In the genomic region with DNA sequence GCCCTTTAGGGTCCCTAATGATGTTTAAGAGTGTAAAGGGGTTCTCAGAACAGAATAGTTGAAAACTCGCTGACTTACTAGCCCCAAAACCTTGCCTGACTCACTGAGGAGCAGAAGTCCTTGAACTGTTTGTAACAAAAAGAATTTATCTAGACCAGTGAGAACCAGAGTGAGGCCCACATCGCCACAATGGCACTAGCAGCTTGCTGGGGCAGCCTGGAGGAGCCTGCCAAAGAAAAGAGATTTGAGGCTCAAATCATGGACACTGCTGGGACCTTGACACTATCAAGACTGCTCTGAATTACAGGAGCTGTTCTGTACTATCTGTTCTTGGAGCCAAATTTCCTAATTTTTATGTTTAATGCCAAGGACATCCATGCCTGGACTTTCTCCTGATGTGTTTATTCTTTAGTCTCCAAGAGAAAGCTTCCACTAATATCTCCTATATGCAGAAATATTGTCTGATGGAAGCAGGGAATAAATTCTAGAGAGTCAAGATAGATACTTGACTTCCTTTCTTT, we compare ENCODE assay signal across 23 cellular contexts.
DNase-seq lines count a peak whose midpoint lies in the region; TF ChIP-seq lines count a peak whose summit lies in the region.
"Had no signal": no experiment of that assay in that cellular context is flagged by ENCODE, and none has a peak within 500 bp of the region (broad histone marks: within the 10 kb centered on the region; RNA-seq: fewer than 3 reads in every experiment).

No MANE protein-coding gene starts in this region.

- DNase-seq in adrenal gland, result peak; percentile 42 to 85 (median 80)
- peak; percentile 20 for DNase-seq in islet precursor cell
- no peak for DNase-seq in activated naive CD8-positive, alpha-beta T cell treated with anti-CD3 and anti-CD28 coated beads for 36 hours
- DNase-seq in LoVo (ENCODE audit: low spot score), result no peak
- DNase-seq in stimulated activated CD4-positive, alpha-beta T cell treated with anti-CD3 and anti-CD28 coated beads, Interleukin-4, amount 100 ng/mL, for 1 hour, result no peak
- no peak for DNase-seq in NOMO-1 treated with dmso at 0.1 percent for 144 hours (lab: John Stamatoyannopoulos, UW; ENCODE audit: unreplicated experiment)
- DNase-seq: 8988T; ACHN; AML-193; BE2C; CD4-positive, alpha-beta T cell; CD8-positive, alpha-beta memory T cell; DMS 273 treated with DMSO at 0.1 percent for 48 hours; DMS79; EL; GDM1; GOT3; HCEC 1CT had no signal

- no peaks in the 10 kb centered on the region for H3K27me3 ChIP-seq in adrenal gland
- no peaks in the 10 kb centered on the region for H3K27me3 ChIP-seq in rectal smooth muscle tissue (ENCODE audit: control insufficient read depth, insufficient read depth, low read length)
- H3K27me3 ChIP-seq: BLaER1 treated with 17β-estradiol and CSF1 and Interleukin-3, amounts not matched to agents 10 nM and 100 nM had no signal

- H3K27ac ChIP-seq in adrenal gland (peak overlapping the region in 1 of 5 donors; percentile 5), rectal smooth muscle tissue (ENCODE audit: low read depth, low read length) (peak overlapping the region; percentile 10)
- H3K27ac ChIP-seq: A549; BLaER1 treated with 17β-estradiol and CSF1 and Interleukin-3, amounts not matched to agents 10 nM and 100 nM had no signal

- 11 to 45% (median 39%) methylated on average over 2 of the region's 2 CpGs for WGBS in adrenal gland, 4 donors

- H3K4me3 ChIP-seq in adrenal gland (no peak overlapping the region), rectal smooth muscle tissue (ENCODE audit: low read length) (no peak overlapping the region)
- H3K4me3 ChIP-seq: A549; BLaER1 treated with 17β-estradiol and CSF1 and Interleukin-3, amounts not matched to agents 10 nM and 100 nM; GM12878 had no signal

- no peaks in the 10 kb centered on the region for H3K9me3 ChIP-seq in adrenal gland (replicated peaks in 1 of 3)
- H3K9me3 ChIP-seq: A549, BE2C had no signal

- no peak overlapping the region for H3K9ac ChIP-seq in rectal smooth muscle tissue (ENCODE audit: low read length)
- H3K9ac ChIP-seq: BLaER1 treated with 17β-estradiol and CSF1 and Interleukin-3, amounts not matched to agents 10 nM and 100 nM had no signal

- H3K4me3 Mint-ChIP-seq in activated naive CD8-positive, alpha-beta T cell treated with anti-CD3 and anti-CD28 coated beads for 36 hours, result no peak overlapping the region
- H3K4me3 Mint-ChIP-seq: CD14-positive monocyte; CD4-positive, alpha-beta T cell; CD8-positive, alpha-beta memory T cell had no signal

- no peaks in the 10 kb centered on the region for H3K36me3 Mint-ChIP-seq in activated naive CD8-positive, alpha-beta T cell treated with anti-CD3 and anti-CD28 coated beads for 36 hours
- H3K36me3 Mint-ChIP-seq: CD14-positive monocyte had no signal

- intact Hi-C loops in adrenal gland (cut with DNase I), result no loop called here

- H3K27ac Mint-ChIP-seq in activated naive CD8-positive, alpha-beta T cell treated with anti-CD3 and anti-CD28 coated beads for 36 hours, result no peak overlapping the region
- H3K27ac Mint-ChIP-seq: CD14-positive monocyte; CD4-positive, alpha-beta T cell; CD8-positive, alpha-beta memory T cell had no signal

- peaks cover 2% of the 10 kb centered on the region for H3K9me3 Mint-ChIP-seq in activated naive CD8-positive, alpha-beta T cell treated with anti-CD3 and anti-CD28 coated beads for 36 hours
- H3K9me3 Mint-ChIP-seq: CD4-positive, alpha-beta T cell had no signal

- no peaks in the 10 kb centered on the region for H3K36me3 ChIP-seq in adrenal gland (replicated peaks in 1 of 2)
- H3K36me3 ChIP-seq in rectal smooth muscle tissue (ENCODE audit: control insufficient read depth, insufficient read depth, low read length), result no peaks in the 10 kb centered on the region
- H3K36me3 ChIP-seq: BE2C; BLaER1 treated with 17β-estradiol and CSF1 and Interleukin-3, amounts not matched to agents 10 nM and 100 nM had no signal

- no peak for TF ChIP-seq CTCF in adrenal gland (IDR thresholded peaks at IDR 0.05)

- H3K27me3 Mint-ChIP-seq in activated naive CD8-positive, alpha-beta T cell treated with anti-CD3 and anti-CD28 coated beads for 36 hours, result peaks cover 19% of the 10 kb centered on the region

- no peaks in the 10 kb centered on the region for H3K4me1 Mint-ChIP-seq in activated naive CD8-positive, alpha-beta T cell treated with anti-CD3 and anti-CD28 coated beads for 36 hours
- H3K4me1 Mint-ChIP-seq: CD14-positive monocyte; CD8-positive, alpha-beta memory T cell had no signal

- peaks cover 8 to 13% of the 10 kb centered on the region in 2 donors for H3K4me1 ChIP-seq in adrenal gland (replicated peaks in 1 of 2)
- no peaks in the 10 kb centered on the region for H3K4me1 ChIP-seq in rectal smooth muscle tissue (ENCODE audit: control insufficient read depth, insufficient read depth, low read length)
- H3K4me1 ChIP-seq: A549, BE2C had no signal

- TF ChIP-seq POLR2A in adrenal gland (IDR thresholded peaks at IDR 0.05), result no peak

Comparison
In these comparisons a context has a peak if more than half of its experiments do, and no peak if none do; other contexts are left out.
1. DNase-seq: peak in adrenal gland (7 of 7) and islet precursor cell (single experiment); none in activated naive CD8-positive, alpha-beta T cell treated with anti-CD3 and anti-CD28 coated beads for 36 hours (single experiment), LoVo (single experiment), stimulated activated CD4-positive, alpha-beta T cell treated with anti-CD3 and anti-CD28 coated beads, Interleukin-4, amount 100 ng/mL, for 1 hour (single experiment) and NOMO-1 treated with dmso at 0.1 percent for 144 hours (single experiment).